Comparison of ENCODE assay signal across 25 cellular contexts in the genomic region with DNA sequence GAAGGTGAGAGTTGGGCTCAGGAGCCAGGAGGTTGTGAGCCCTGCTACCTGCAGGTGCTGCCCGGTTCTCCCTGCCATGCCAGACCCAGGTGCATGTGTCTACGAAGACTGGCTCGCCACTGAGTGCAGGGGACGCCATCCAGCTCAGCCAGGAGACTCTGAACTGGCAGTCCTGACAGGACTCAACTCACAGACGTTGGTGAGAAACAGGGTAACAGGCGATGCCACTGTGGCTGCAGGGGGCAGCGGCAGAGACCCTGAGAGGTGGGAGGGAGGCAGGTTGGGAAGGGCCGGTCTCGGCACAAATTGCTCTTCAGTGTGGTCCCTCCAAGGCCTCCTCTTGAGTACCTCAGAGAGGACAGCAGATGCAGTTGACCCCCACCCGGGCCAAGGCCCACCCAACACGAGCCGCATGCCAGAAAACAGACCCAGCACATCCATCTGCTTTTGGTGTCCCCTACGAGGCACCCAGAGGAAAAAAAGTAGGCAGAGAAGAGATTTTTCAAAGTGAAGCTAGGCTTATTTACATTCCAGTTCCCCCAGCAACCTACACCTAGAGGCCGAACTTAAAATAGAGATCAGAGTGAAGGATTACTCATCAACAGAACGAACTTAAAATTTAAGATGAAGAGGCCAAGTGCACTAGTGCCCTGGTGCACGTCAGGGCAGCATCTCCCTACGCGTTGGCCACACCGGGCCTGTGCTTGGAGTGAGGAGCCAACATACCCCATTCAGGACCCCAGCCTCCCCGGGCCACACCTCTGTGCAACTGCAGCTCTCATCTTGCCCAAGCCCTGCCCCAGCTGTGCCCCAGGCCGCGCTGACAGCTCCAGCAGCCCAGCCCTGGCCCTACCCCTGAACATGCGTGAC.
"Had no signal": no experiment of that assay in that cellular context is flagged by ENCODE, and none has a peak within 500 bp of the region (broad histone marks: within the 10 kb centered on the region; RNA-seq: fewer than 3 reads in every experiment).

No MANE protein-coding gene starts in this region.

- H3K27me3 Mint-ChIP-seq: stimulated activated naive CD8-positive, alpha-beta T cell treated with anti-CD3 and anti-CD28 coated beads, Interleukin-15, Interleukin-2, amounts not matched to agents 100 ng/mL and 50 ng/mL, for 24 hours; type B pancreatic cell had no signal

- ATAC-seq: activated CD4-positive, CD25-positive, alpha-beta regulatory T cell treated with anti-CD3 and anti-CD28 coated beads, Interleukin-2, amount 50 U/mL, for 24 hours; activated naive CD4-positive, alpha-beta T cell treated with anti-CD3 and anti-CD28 coated beads, Interleukin-2, amount 50 U/mL, for 72 hours; left lung; stimulated activated effector memory CD8-positive, alpha-beta T cell treated with anti-CD3 and anti-CD28 coated beads, Interleukin-12 subunit alpha, Interleukin-12 subunit beta, amount 100 ng/mL, for 72 hours; T-helper 17 cell had no signal

- H3K9me3 ChIP-seq: heart right ventricle, left lung, thoracic aorta, uterus had no signal

- H3K36me3 Mint-ChIP-seq: activated naive CD4-positive, alpha-beta T cell treated with anti-CD3 and anti-CD28 coated beads, Interleukin-2, amount 50 U/mL, for 72 hours; stimulated activated effector memory CD8-positive, alpha-beta T cell treated with anti-CD3 and anti-CD28 coated beads, Interleukin-12 subunit alpha, Interleukin-12 subunit beta, amount 100 ng/mL, for 72 hours had no signal

- H3K36me3 ChIP-seq: thoracic aorta, uterus, WERI-Rb-1 had no signal

- H3K27ac Mint-ChIP-seq: activated naive CD4-positive, alpha-beta T cell treated with anti-CD3 and anti-CD28 coated beads, Interleukin-2, amount 50 U/mL, for 72 hours; stimulated activated effector memory CD8-positive, alpha-beta T cell treated with anti-CD3 and anti-CD28 coated beads, Interleukin-12 subunit alpha, Interleukin-12 subunit beta, amount 100 ng/mL, for 72 hours; T-helper 17 cell; type B pancreatic cell had no signal

- H3K4me3 ChIP-seq: heart right ventricle, left lung, lung, thoracic aorta, uterus had no signal

- H3K4me3 Mint-ChIP-seq: central memory CD8-positive, alpha-beta T cell; nephron progenitor cell; stimulated activated effector memory CD8-positive, alpha-beta T cell treated with anti-CD3 and anti-CD28 coated beads, Interleukin-12 subunit alpha, Interleukin-12 subunit beta, amount 100 ng/mL, for 72 hours; stimulated activated naive CD8-positive, alpha-beta T cell treated with anti-CD3 and anti-CD28 coated beads, Interleukin-15, Interleukin-2, amounts not matched to agents 100 ng/mL and 50 ng/mL, for 24 hours; T-helper 17 cell; type B pancreatic cell had no signal

- H3K4me1 ChIP-seq: heart right ventricle, left lung, uterus had no signal

- H3K27me3 ChIP-seq: heart right ventricle, left lung, uterus had no signal

- H3K4me1 Mint-ChIP-seq: central memory CD8-positive, alpha-beta T cell; stimulated activated effector memory CD8-positive, alpha-beta T cell treated with anti-CD3 and anti-CD28 coated beads, Interleukin-12 subunit alpha, Interleukin-12 subunit beta, amount 100 ng/mL, for 72 hours had no signal

- H3K9me3 Mint-ChIP-seq: activated naive CD4-positive, alpha-beta T cell treated with anti-CD3 and anti-CD28 coated beads, Interleukin-2, amount 50 U/mL, for 72 hours; central memory CD8-positive, alpha-beta T cell; nephron progenitor cell; stimulated activated effector memory CD8-positive, alpha-beta T cell treated with anti-CD3 and anti-CD28 coated beads, Interleukin-12 subunit alpha, Interleukin-12 subunit beta, amount 100 ng/mL, for 72 hours; stimulated activated naive CD8-positive, alpha-beta T cell treated with anti-CD3 and anti-CD28 coated beads, Interleukin-15, Interleukin-2, amounts not matched to agents 100 ng/mL and 50 ng/mL, for 24 hours had no signal

- H3K27ac ChIP-seq: heart right ventricle, left lung, thoracic aorta, uterus, WERI-Rb-1 had no signal

- DNase-seq: activated CD4-positive, alpha-beta T cell treated with anti-CD3 and anti-CD28 coated beads for 48 hours; activated CD4-positive, alpha-beta T cell treated with anti-CD3 and anti-CD28 coated beads, Interleukin-2, amount 50 U/mL, for 48 hours; activated CD8-positive, alpha-beta memory T cell treated with anti-CD3 and anti-CD28 coated beads for 24 hours; dermis blood vessel endothelial cell; effector memory CD4-positive, alpha-beta T cell; erythroblast; heart right ventricle; mesendoderm; nephron progenitor cell; right cardiac atrium; stimulated activated CD4-positive, alpha-beta T cell treated with anti-CD3 and anti-CD28 coated beads, Interleukin-12 subunit alpha, Interleukin-12 subunit beta, amount 100 ng/mL, for 4 hours; stimulated activated CD4-positive, alpha-beta T cell treated with anti-CD3 and anti-CD28 coated beads, Interleukin-4, amount 100 ng/mL, for 24 hours; T-helper 17 cell; T1000; uterus had no signal
